Comparison of ENCODE assay signal across 8 cellular contexts in the genomic region with DNA sequence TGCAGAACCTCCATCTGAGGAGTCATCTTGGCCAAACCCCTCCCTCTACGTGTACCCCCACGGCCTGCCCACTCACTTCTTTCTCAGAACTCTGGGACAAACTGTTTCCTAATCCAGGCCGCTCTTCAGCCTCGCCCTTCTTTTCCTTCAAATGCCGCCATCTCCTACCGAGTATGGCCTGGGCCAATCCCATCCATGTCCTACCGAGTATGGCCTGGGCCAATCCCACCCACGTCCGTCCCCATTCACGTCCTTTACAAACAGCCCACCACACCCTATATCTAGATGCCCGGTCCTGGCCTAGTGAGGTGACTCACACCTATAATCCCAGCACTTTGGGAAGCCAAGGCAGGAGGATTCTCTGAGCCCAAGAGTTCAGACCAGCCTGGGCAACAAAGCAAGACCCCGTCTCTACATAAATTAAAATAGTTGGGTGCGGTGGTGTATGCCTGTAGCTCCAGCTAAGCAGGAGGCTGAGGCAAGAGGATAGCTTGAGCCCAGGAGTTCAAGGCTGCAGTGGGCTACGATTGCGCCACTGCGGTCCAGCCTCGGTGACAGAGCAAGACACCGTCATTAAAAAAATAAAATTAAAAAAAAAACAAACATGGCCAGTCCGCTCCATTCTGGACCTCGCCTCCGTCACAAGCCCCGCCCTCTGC. TPM values are rescaled to one million over a fixed set of nuclear protein-coding genes. Genes with fewer than 3 reads are reported as not detected.
DNase-seq lines count a peak whose midpoint lies in the region; ATAC-seq, FAIRE-seq and TF ChIP-seq lines count a peak whose summit lies in the region.

No MANE protein-coding gene starts in this region.

- no peaks in the 10 kb centered on the region for H3K9me3 ChIP-seq in astrocyte (ENCODE audit: insufficient read depth, low read depth, low read length)
- no peaks in the 10 kb centered on the region for H3K9me3 ChIP-seq in right lobe of liver
- no peaks in the 10 kb centered on the region for H3K9me3 ChIP-seq in tibial artery

- FAIRE-seq in astrocyte (lab: Jason Lieb, UNC) = no peak

- intact Hi-C loops in right lobe of liver (cut with DNase I) = no loop called here
- intact Hi-C loops in tibial artery (cut with DNase I; ENCODE audit: low total_unique reads) = no loop called here
- intact Hi-C loops in lower leg skin (cut with DNase I; ENCODE audit: low total_unique reads) = no loop called here

- no peak for ATAC-seq in activated CD8-positive, alpha-beta memory T cell treated with anti-CD3 and anti-CD28 coated beads, Interleukin-2, amount 10 ng/mL, durations not matched to agents 7 days and 5 days
- no peak for ATAC-seq in right lobe of liver

- H3K36me3 ChIP-seq in astrocyte (ENCODE audit: insufficient read depth, low read length) (no peaks in the 10 kb centered on the region), right lobe of liver (no peaks in the 10 kb centered on the region), tibial artery (peaks cover 0 to 11% (median 0%) of the 10 kb centered on the region in 3 donors)

- peak overlapping the region; percentile 80 for H2AFZ ChIP-seq in astrocyte (ENCODE audit: low read depth, low read length)

- 53% methylated on average over 21 of the region's 22 CpGs for WGBS in right lobe of liver (ENCODE audit: insufficient coverage, low coverage, low lambda C conversion rate, missing lambda C conversion rate)
- WGBS in lower leg skin, 2 donors = 52 to 54% methylated on average over 22 of the region's 22 CpGs

- H3K4me1 ChIP-seq in astrocyte (ENCODE audit: insufficient read depth, low read length) (peaks cover 6% of the 10 kb centered on the region), right lobe of liver (no peaks in the 10 kb centered on the region), tibial artery (peaks cover 0 to 12% (median 9%) of the 10 kb centered on the region in 4 donors)

- peaks cover 14% of the 10 kb centered on the region for H3K4me1 Mint-ChIP-seq in activated CD8-positive, alpha-beta memory T cell treated with anti-CD3 and anti-CD28 coated beads, Interleukin-2, amount 10 ng/mL, durations not matched to agents 7 days and 5 days
- peaks cover 14% of the 10 kb centered on the region for H3K4me1 Mint-ChIP-seq in astrocyte (ENCODE audit: low read depth, unreplicated experiment)

- H3K4me3 Mint-ChIP-seq in activated CD8-positive, alpha-beta memory T cell treated with anti-CD3 and anti-CD28 coated beads, Interleukin-2, amount 10 ng/mL, durations not matched to agents 7 days and 5 days = peak overlapping the region; percentile 99
- H3K4me3 Mint-ChIP-seq in astrocyte (ENCODE audit: unreplicated experiment) = peak overlapping the region; percentile 99

- H3K27ac Mint-ChIP-seq in activated CD8-positive, alpha-beta memory T cell treated with anti-CD3 and anti-CD28 coated beads, Interleukin-2, amount 10 ng/mL, durations not matched to agents 7 days and 5 days = peak overlapping the region; percentile 98
- peak overlapping the region; percentile 44 for H3K27ac Mint-ChIP-seq in astrocyte (ENCODE audit: unreplicated experiment)

- no peak for DNase-seq in activated CD8-positive, alpha-beta memory T cell treated with anti-CD3 and anti-CD28 coated beads, Interleukin-2, amount 10 ng/mL, durations not matched to agents 7 days and 5 days
- DNase-seq in activated CD8-positive, alpha-beta memory T cell treated with anti-CD3 and anti-CD28 coated beads for 24 hours = no peak
- DNase-seq in astrocyte (ENCODE audit: low read depth) = no peak
- DNase-seq in right lobe of liver = no peak
- no peak for DNase-seq in tibial artery
- no peak for DNase-seq in NCI-H526 treated with DMSO at 0.1 percent for 48 hours (lab: John Stamatoyannopoulos, UW)
- no peak for DNase-seq in lower leg skin (ENCODE audit: low spot score in 2 of 2)
- no peak for DNase-seq in GM19240 (ENCODE audit: insufficient read length, low spot score)

- TF ChIP-seq CTCF in astrocyte (IDR thresholded peaks at IDR 0.05; ENCODE audit: insufficient read depth, low read depth, low read length) (no peak), right lobe of liver (IDR thresholded peaks at IDR 0.05) (no peak), tibial artery (IDR thresholded peaks at IDR 0.05) (no peak), lower leg skin (IDR thresholded peaks at IDR 0.05) (no peak)

- CTCF ChIA-PET in activated CD8-positive, alpha-beta memory T cell treated with anti-CD3 and anti-CD28 coated beads, Interleukin-2, amount 10 ng/mL, durations not matched to agents 7 days and 5 days (lab: Charles Lee) = interaction anchor here (0.7 to 2.7 kb wide), 7 partner anchors 11 to 296 kb away, joined by 3 to 16 read pairs (median 4); no protein-coding TSS in a partner anchor

- no peak overlapping the region for H3K9ac ChIP-seq in astrocyte (ENCODE audit: low read length)

- H3K9me3 Mint-ChIP-seq in activated CD8-positive, alpha-beta memory T cell treated with anti-CD3 and anti-CD28 coated beads, Interleukin-2, amount 10 ng/mL, durations not matched to agents 7 days and 5 days (ENCODE audit: low read depth) = no peaks in the 10 kb centered on the region
- no peaks in the 10 kb centered on the region for H3K9me3 Mint-ChIP-seq in astrocyte (ENCODE audit: unreplicated experiment)

- H3K27ac ChIP-seq in astrocyte (ENCODE audit: low read depth, low read length) (no peak overlapping the region), right lobe of liver (no peak overlapping the region), tibial artery (peak overlapping the region; percentile 87 to 88)

- H4K20me1 ChIP-seq in astrocyte (ENCODE audit: insufficient read depth, low read length) = no peaks in the 10 kb centered on the region

- H3K4me2 ChIP-seq in astrocyte (ENCODE audit: low read length) = peak overlapping the region; percentile 92

- TF ChIP-seq POLR2A in right lobe of liver (IDR thresholded peaks at IDR 0.05) (no peak), lower leg skin (IDR thresholded peaks at IDR 0.05) (no peak)

- H3K79me2 ChIP-seq in astrocyte (ENCODE audit: insufficient read depth, low read length) = peaks cover 5% of the 10 kb centered on the region

- H3K27me3 Mint-ChIP-seq in activated CD8-positive, alpha-beta memory T cell treated with anti-CD3 and anti-CD28 coated beads, Interleukin-2, amount 10 ng/mL, durations not matched to agents 7 days and 5 days = no peaks in the 10 kb centered on the region
- H3K27me3 Mint-ChIP-seq in astrocyte (ENCODE audit: low read depth, unreplicated experiment) = no peaks in the 10 kb centered on the region

- peaks cover 2% of the 10 kb centered on the region for H3K36me3 Mint-ChIP-seq in activated CD8-positive, alpha-beta memory T cell treated with anti-CD3 and anti-CD28 coated beads, Interleukin-2, amount 10 ng/mL, durations not matched to agents 7 days and 5 days
- H3K36me3 Mint-ChIP-seq in astrocyte (ENCODE audit: low read depth, unreplicated experiment) = peaks cover 2% of the 10 kb centered on the region

- H3K4me3 ChIP-seq in astrocyte (ENCODE audit: insufficient read depth, low read depth, low read length) = peak overlapping the region; percentile 65
- H3K4me3 ChIP-seq in right lobe of liver = peak overlapping the region; percentile 90 to 97 (median 96)
- H3K4me3 ChIP-seq in tibial artery = peak overlapping the region; percentile 88 to 100
- H3K4me3 ChIP-seq in lower leg skin (ENCODE audit: low read depth, poor library complexity, severe bottlenecking) = no peak overlapping the region

- no peaks in the 10 kb centered on the region for H3K27me3 ChIP-seq in astrocyte (ENCODE audit: insufficient read depth, low read length)
- H3K27me3 ChIP-seq in right lobe of liver = no peaks in the 10 kb centered on the region
- H3K27me3 ChIP-seq in tibial artery = no peaks in the 10 kb centered on the region

RNA-seq across cellular contexts. Expression of gene TMEM160, which starts 1.0 kb away (rescaled TPM):
- total RNA-seq in activated CD8-positive, alpha-beta memory T cell treated with anti-CD3 and anti-CD28 coated beads, Interleukin-2, amount 10 ng/mL, durations not matched to agents 7 days and 5 days = 10 to 100 TPM; 77.5 to 87.8 TPM
- total RNA-seq in astrocyte (36.5 and 39.9 TPM in 2 replicates), right lobe of liver (10 to 100 TPM; 12.3 to 37.0 (median 17.2) TPM), lower leg skin (10 to 100 TPM; 54.1 to 64.8 (median 56.0) TPM)

RNA-seq across cellular contexts. Expression of gene NPAS1, which starts 27.8 kb away (rescaled TPM):
- total RNA-seq in activated CD8-positive, alpha-beta memory T cell treated with anti-CD3 and anti-CD28 coated beads, Interleukin-2, amount 10 ng/mL, durations not matched to agents 7 days and 5 days = under 1 TPM; 0.41 to 0.68 TPM
- total RNA-seq in astrocyte = 2.5 and 3.6 TPM in 2 replicates
- 1 to 10 TPM in 2 of 6 experiments, not detected in 4; 1.3 to 1.7 TPM for total RNA-seq in right lobe of liver
- 10 to 100 TPM in 3 of 4 donors, 1 to 10 TPM in 1; 5.7 to 24.3 (median 12.6) TPM for total RNA-seq in lower leg skin

Comparison
In these comparisons a context has a peak if more than half of its experiments do, and no peak if none do; other contexts are left out.
1. H3K27ac ChIP-seq: peak in tibial artery (2 of 2); none in astrocyte (single experiment) and right lobe of liver (0 of 3).